Comparison of ENCODE assay signal across 22 cellular contexts in genomic region chr3:43319794-43320193, GRCh38. TPM values are rescaled to one million over a fixed set of nuclear protein-coding genes. Genes with fewer than 3 reads are reported as not detected.
A peak's percentile ranks its signal among the peaks of the same experiment; 100 is the strongest.
DNase-seq lines count a peak whose midpoint lies in the region; ATAC-seq and TF ChIP-seq lines count a peak whose summit lies in the region.
"Had no signal": no experiment of that assay in that cellular context is flagged by ENCODE, and none has a peak within 500 bp of the region (broad histone marks: within the 10 kb centered on the region; RNA-seq: fewer than 3 reads in every experiment).

No MANE protein-coding gene starts in this region.

- H3K9me3 Mint-ChIP-seq in activated CD8-positive, alpha-beta T cell treated with anti-CD3 and anti-CD28 coated beads for 36 hours, result no peaks in the 10 kb centered on the region
- no peaks in the 10 kb centered on the region for H3K9me3 Mint-ChIP-seq in activated CD8-positive, alpha-beta T cell treated with anti-CD3 and anti-CD28 coated beads, Interleukin-2, amount 10 ng/mL, durations not matched to agents 7 days and 5 days (ENCODE audit: insufficient read depth)
- no peaks in the 10 kb centered on the region for H3K9me3 Mint-ChIP-seq in activated naive CD8-positive, alpha-beta T cell (ENCODE audit: low read depth)
- no peaks in the 10 kb centered on the region for H3K9me3 Mint-ChIP-seq in stimulated activated naive B cell treated with anti-CD40 and anti-IgM and Interleukin-4, amounts not matched to agents 10 μg/mL and 1 μg/mL and 100 μg/mL, for 72 hours
- H3K9me3 Mint-ChIP-seq: activated T-cell treated with anti-CD3 and anti-CD28 coated beads, Interleukin-2, amount 50 U/mL, for 4 hours had no signal

- no peak for TF ChIP-seq CTCF in activated CD8-positive, alpha-beta T cell treated with anti-CD3 and anti-CD28 coated beads for 36 hours (IDR thresholded peaks at IDR 0.05)
- no peak for TF ChIP-seq CTCF in liver (IDR thresholded peaks at IDR 0.05; ENCODE audit: low read depth, low read length, missing input control)
- TF ChIP-seq CTCF in tibial nerve (IDR thresholded peaks at IDR 0.05), result no peak

- peaks cover 0 to 5% (median 0%) of the 10 kb centered on the region in 4 donors for H3K36me3 ChIP-seq in liver (ENCODE audit: control insufficient read depth in 4 of 4, insufficient read depth in 3 of 4, low read depth in 1 of 4, low read length in 3 of 4)
- H3K36me3 ChIP-seq in tibial nerve, result no peaks in the 10 kb centered on the region
- H3K36me3 ChIP-seq: brain microvascular endothelial cell, upper lobe of left lung had no signal

- H3K4me3 ChIP-seq in liver (ENCODE audit: low read depth in 1 of 3, low read length in 3 of 3) (no peak overlapping the region), tibial nerve (no peak overlapping the region)
- H3K4me3 ChIP-seq: BLaER1, upper lobe of left lung had no signal

- peak overlapping the region; percentile 58 for H3K27ac Mint-ChIP-seq in activated CD8-positive, alpha-beta T cell treated with anti-CD3 and anti-CD28 coated beads for 36 hours
- H3K27ac Mint-ChIP-seq in activated CD8-positive, alpha-beta T cell treated with anti-CD3 and anti-CD28 coated beads, Interleukin-2, amount 10 ng/mL, durations not matched to agents 7 days and 5 days, result no peak overlapping the region
- H3K27ac Mint-ChIP-seq in activated naive CD8-positive, alpha-beta T cell, result peak overlapping the region; percentile 86
- peak overlapping the region; percentile 80 for H3K27ac Mint-ChIP-seq in stimulated activated naive B cell treated with anti-CD40 and anti-IgM and Interleukin-4, amounts not matched to agents 10 μg/mL and 1 μg/mL and 100 μg/mL, for 72 hours

- WGBS in liver, result 32% methylated on average over 3 of the region's 3 CpGs
- 91 to 92% methylated on average over 3 of the region's 3 CpGs for WGBS in tibial nerve, 2 donors

- no peaks in the 10 kb centered on the region for H3K27me3 ChIP-seq in liver (ENCODE audit: control insufficient read depth in 4 of 4, insufficient read depth in 4 of 4, low read length in 3 of 4)
- no peaks in the 10 kb centered on the region for H3K27me3 ChIP-seq in tibial nerve
- H3K27me3 ChIP-seq: BLaER1, brain microvascular endothelial cell, upper lobe of left lung had no signal

- H3K27ac ChIP-seq in liver (ENCODE audit: low read depth in 1 of 2, low read length in 2 of 2) (peak overlapping the region; percentile 61 to 70), tibial nerve (peak overlapping the region in 2 of 4 donors; percentile 30 to 62)
- H3K27ac ChIP-seq: BLaER1, brain microvascular endothelial cell had no signal

- no peak overlapping the region for H3K9ac ChIP-seq in liver (ENCODE audit: low read depth in 1 of 2, low read length in 2 of 2)
- H3K9ac ChIP-seq: BLaER1 had no signal

- H3K9me3 ChIP-seq in liver (ENCODE audit: control insufficient read depth in 4 of 4, low read length in 3 of 4) (no peaks in the 10 kb centered on the region), tibial nerve (no peaks in the 10 kb centered on the region)
- H3K9me3 ChIP-seq: upper lobe of left lung had no signal

- intact Hi-C loops in activated CD8-positive, alpha-beta T cell treated with anti-CD3 and anti-CD28 coated beads for 36 hours (cut with micrococcal nuclease), result no loop called here

- peaks cover 92% of the 10 kb centered on the region for H3K4me1 Mint-ChIP-seq in activated CD8-positive, alpha-beta T cell treated with anti-CD3 and anti-CD28 coated beads for 36 hours (ENCODE audit: low read depth)
- peaks cover 32% of the 10 kb centered on the region for H3K4me1 Mint-ChIP-seq in activated CD8-positive, alpha-beta T cell treated with anti-CD3 and anti-CD28 coated beads, Interleukin-2, amount 10 ng/mL, durations not matched to agents 7 days and 5 days (ENCODE audit: low read depth)
- peaks cover 96% of the 10 kb centered on the region for H3K4me1 Mint-ChIP-seq in activated naive CD8-positive, alpha-beta T cell (ENCODE audit: low read depth)
- H3K4me1 Mint-ChIP-seq in stimulated activated naive B cell treated with anti-CD40 and anti-IgM and Interleukin-4, amounts not matched to agents 10 μg/mL and 1 μg/mL and 100 μg/mL, for 72 hours, result peaks cover 28 to 54% of the 10 kb centered on the region in 2 donors

- peak in 1 of 2 donors; percentile 31 for TF ChIP-seq EP300 in tibial nerve (IDR thresholded peaks at IDR 0.05)

- TF ChIP-seq RAD21 in liver (IDR thresholded peaks at IDR 0.05), result no peak

- H3K4me3 Mint-ChIP-seq in activated CD8-positive, alpha-beta T cell treated with anti-CD3 and anti-CD28 coated beads for 36 hours, result no peak overlapping the region
- no peak overlapping the region for H3K4me3 Mint-ChIP-seq in activated CD8-positive, alpha-beta T cell treated with anti-CD3 and anti-CD28 coated beads, Interleukin-2, amount 10 ng/mL, durations not matched to agents 7 days and 5 days
- peak overlapping the region; percentile 64 for H3K4me3 Mint-ChIP-seq in activated naive CD8-positive, alpha-beta T cell
- H3K4me3 Mint-ChIP-seq in stimulated activated naive B cell treated with anti-CD40 and anti-IgM and Interleukin-4, amounts not matched to agents 10 μg/mL and 1 μg/mL and 100 μg/mL, for 72 hours, result no peak overlapping the region
- H3K4me3 Mint-ChIP-seq: activated T-cell treated with anti-CD3 and anti-CD28 coated beads, Interleukin-2, amount 50 U/mL, for 4 hours had no signal

- CTCF ChIA-PET in activated CD8-positive, alpha-beta T cell treated with anti-CD3 and anti-CD28 coated beads for 36 hours (lab: Charles Lee), result interaction anchor here (2.4 kb wide), 1 partner anchor 23 kb away, joined by 10 read pairs; no protein-coding TSS in a partner anchor
- CTCF ChIA-PET in activated CD8-positive, alpha-beta T cell treated with anti-CD3 and anti-CD28 coated beads, Interleukin-2, amount 10 ng/mL, durations not matched to agents 7 days and 5 days (lab: Charles Lee), result interaction anchor here (0.9 to 1.4 kb wide), 3 partner anchors 15 to 159 kb away, joined by 3 to 5 read pairs (median 4); no protein-coding TSS in a partner anchor

- H3K27me3 Mint-ChIP-seq in activated CD8-positive, alpha-beta T cell treated with anti-CD3 and anti-CD28 coated beads for 36 hours, result no peaks in the 10 kb centered on the region
- no peaks in the 10 kb centered on the region for H3K27me3 Mint-ChIP-seq in activated CD8-positive, alpha-beta T cell treated with anti-CD3 and anti-CD28 coated beads, Interleukin-2, amount 10 ng/mL, durations not matched to agents 7 days and 5 days (ENCODE audit: low read depth)
- no peaks in the 10 kb centered on the region for H3K27me3 Mint-ChIP-seq in activated naive CD8-positive, alpha-beta T cell
- no peaks in the 10 kb centered on the region for H3K27me3 Mint-ChIP-seq in stimulated activated naive B cell treated with anti-CD40 and anti-IgM and Interleukin-4, amounts not matched to agents 10 μg/mL and 1 μg/mL and 100 μg/mL, for 72 hours

- no peak for TF ChIP-seq POLR2A in tibial nerve (IDR thresholded peaks at IDR 0.05)

- DNase-seq in activated CD8-positive, alpha-beta T cell treated with anti-CD3 and anti-CD28 coated beads for 36 hours, result no peak
- DNase-seq in activated CD8-positive, alpha-beta T cell treated with anti-CD3 and anti-CD28 coated beads, Interleukin-2, amount 10 ng/mL, durations not matched to agents 7 days and 5 days, result no peak
- no peak for DNase-seq in stimulated activated naive B cell treated with anti-CD40 and anti-IgM and Interleukin-4, amounts not matched to agents 10 μg/mL and 1 μg/mL and 100 μg/mL, for 72 hours
- DNase-seq in tibial nerve (ENCODE audit: low spot score in 2 of 2) (no peak), NCI-H2196 treated with DMSO at 0.1 percent for 48 hours (lab: John Stamatoyannopoulos, UW; ENCODE audit: unreplicated experiment) (no peak)
- DNase-seq: activated CD4-positive, alpha-beta T cell treated with anti-CD3 and anti-CD28 coated beads, Interleukin-2, amount 50 U/mL, for 4 hours; activated T-cell treated with anti-CD3 and anti-CD28 coated beads, Interleukin-2, amount 50 U/mL, for 4 hours; brain microvascular endothelial cell; cortex of kidney; foreskin melanocyte; GDM1; H7; NCI-H1436 treated with DMSO at 0.1 percent for 48 hours; NCI-H748 treated with DMSO at 0.1 percent for 48 hours; retina; stimulated activated CD4-positive, alpha-beta T cell treated with anti-CD3 and anti-CD28 coated beads, Interleukin-15, amount 100 ng/mL, for 24 hours; T-helper 1 cell; upper lobe of left lung had no signal

- ATAC-seq in activated CD8-positive, alpha-beta T cell treated with anti-CD3 and anti-CD28 coated beads for 36 hours, result no peak
- ATAC-seq in activated CD8-positive, alpha-beta T cell treated with anti-CD3 and anti-CD28 coated beads, Interleukin-2, amount 10 ng/mL, durations not matched to agents 7 days and 5 days, result no peak
- no peak for ATAC-seq in stimulated activated naive B cell treated with anti-CD40 and anti-IgM and Interleukin-4, amounts not matched to agents 10 μg/mL and 1 μg/mL and 100 μg/mL, for 72 hours (replicated peaks)
- no peak for ATAC-seq in HG03571 (IDR thresholded peaks at IDR 0.05; ENCODE audit: unreplicated experiment)

- POLR2A ChIA-PET in activated CD8-positive, alpha-beta T cell treated with anti-CD3 and anti-CD28 coated beads for 36 hours (lab: Charles Lee), result interaction anchor here (1.5 kb wide), 1 partner anchor 23 kb away, joined by 4 read pairs; no protein-coding TSS in a partner anchor
- POLR2A ChIA-PET in activated CD8-positive, alpha-beta T cell treated with anti-CD3 and anti-CD28 coated beads, Interleukin-2, amount 10 ng/mL, durations not matched to agents 7 days and 5 days (lab: Charles Lee), result interaction anchor here (1.4 kb wide), 1 partner anchor 27 kb away, joined by 3 read pairs; no protein-coding TSS in a partner anchor

- H3K4me1 ChIP-seq in liver (ENCODE audit: control insufficient read depth in 4 of 4, insufficient read depth in 4 of 4, low read length in 3 of 4), result peaks cover 5 to 54% (median 43%) of the 10 kb centered on the region in 4 donors
- peaks cover 0 to 42% (median 16%) of the 10 kb centered on the region in 4 donors for H3K4me1 ChIP-seq in tibial nerve
- H3K4me1 ChIP-seq: BLaER1 had no signal

- peaks cover 36% of the 10 kb centered on the region for H3K36me3 Mint-ChIP-seq in activated CD8-positive, alpha-beta T cell treated with anti-CD3 and anti-CD28 coated beads for 36 hours (ENCODE audit: low read depth)
- peaks cover 61% of the 10 kb centered on the region for H3K36me3 Mint-ChIP-seq in activated CD8-positive, alpha-beta T cell treated with anti-CD3 and anti-CD28 coated beads, Interleukin-2, amount 10 ng/mL, durations not matched to agents 7 days and 5 days (ENCODE audit: low read depth)
- H3K36me3 Mint-ChIP-seq in activated naive CD8-positive, alpha-beta T cell, result peaks cover 14% of the 10 kb centered on the region
- H3K36me3 Mint-ChIP-seq in stimulated activated naive B cell treated with anti-CD40 and anti-IgM and Interleukin-4, amounts not matched to agents 10 μg/mL and 1 μg/mL and 100 μg/mL, for 72 hours, result peaks cover 13 to 29% of the 10 kb centered on the region in 2 donors

TF ChIP-seq in liver, 16 proteins besides CTCF, POLR2A, EP300 and RAD21 (continues in another document):
- TF ChIP-seq HNF4G (IDR thresholded peaks at IDR 0.05), result no peak
- TF ChIP-seq JUND (IDR thresholded peaks at IDR 0.05), result peak in 1 of 2 donors; percentile 24

RNA-seq across cellular contexts. Expression of gene SNRK, which starts 33.5 kb away (rescaled TPM):
- total RNA-seq in activated CD8-positive, alpha-beta T cell treated with anti-CD3 and anti-CD28 coated beads for 36 hours, result 10 to 100 TPM; 28.9 to 29.2 TPM
- 10 to 100 TPM; 55.5 to 55.7 TPM for total RNA-seq in activated CD8-positive, alpha-beta T cell treated with anti-CD3 and anti-CD28 coated beads, Interleukin-2, amount 10 ng/mL, durations not matched to agents 7 days and 5 days
- total RNA-seq in liver (10 to 100 TPM; 21.5 to 28.5 TPM), tibial nerve (10 to 100 TPM; 59.6 to 83.1 (median 73.7) TPM)
- 1 to 10 TPM; 5.8 to 7.7 TPM for polyA plus RNA-seq in liver
